25 cellular contexts compared by ENCODE assay signal in the genomic region with DNA sequence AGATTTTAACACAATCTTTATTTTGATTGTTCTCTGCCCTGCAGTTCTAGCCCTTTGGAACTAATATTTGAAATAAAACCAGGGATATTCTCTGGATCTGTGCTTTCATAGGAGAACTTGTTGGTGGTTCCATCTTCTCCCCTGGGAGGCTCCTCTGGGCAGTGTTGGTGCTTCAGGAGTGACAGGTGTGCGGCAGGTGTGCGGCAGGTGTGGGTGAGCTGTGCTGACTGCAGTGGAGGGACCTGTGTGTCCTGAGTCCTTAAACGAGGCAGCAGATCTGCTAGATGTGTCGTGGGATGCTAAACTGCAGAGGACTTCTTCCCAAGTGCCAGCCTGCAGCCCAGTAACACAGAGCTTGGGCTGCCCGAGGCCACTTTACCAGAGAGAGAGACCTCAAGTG.
DNase-seq lines count a peak whose midpoint lies in the region; ATAC-seq and TF ChIP-seq lines count a peak whose summit lies in the region.
"Had no signal": no experiment of that assay in that cellular context is flagged by ENCODE, and none has a peak within 500 bp of the region (broad histone marks: within the 10 kb centered on the region; RNA-seq: fewer than 3 reads in every experiment).

No MANE protein-coding gene starts in this region.

- POLR2A ChIA-PET in WTC11 (lab: Charles Lee) = no interaction called here

- peaks cover 14% of the 10 kb centered on the region for H3K27me3 Mint-ChIP-seq in WTC11 (ENCODE audit: low read depth)

- ATAC-seq in WTC11 = no peak
- ATAC-seq in left lobe of liver = no peak
- ATAC-seq in GM18873 (IDR thresholded peaks at IDR 0.05; ENCODE audit: low FRiP score, unreplicated experiment) = no peak
- ATAC-seq: activated CD8-positive, alpha-beta memory T cell treated with anti-CD3 and anti-CD28 coated beads, Interleukin-2, amount 10 ng/mL, durations not matched to agents 7 days and 5 days; left cardiac atrium; SK-N-SH treated with all-trans-retinoic acid at 6 μM for 48 hours had no signal

- H3K36me3 Mint-ChIP-seq in WTC11 = peaks cover 11% of the 10 kb centered on the region
- H3K36me3 Mint-ChIP-seq: activated CD8-positive, alpha-beta memory T cell treated with anti-CD3 and anti-CD28 coated beads, Interleukin-2, amount 10 ng/mL, durations not matched to agents 7 days and 5 days; activated naive CD4-positive, alpha-beta T cell treated with anti-CD3 and anti-CD28 coated beads, Interleukin-2, amount 10 ng/mL, durations not matched to agents 7 days and 5 days; naive B cell had no signal

- H3K4me1 Mint-ChIP-seq in WTC11 = peaks cover 7% of the 10 kb centered on the region
- H3K4me1 Mint-ChIP-seq: naive B cell had no signal

- H3K27ac Mint-ChIP-seq in WTC11 = peak overlapping the region; percentile 23; the same call in 1 of the 2 replicates
- H3K27ac Mint-ChIP-seq: activated CD8-positive, alpha-beta memory T cell treated with anti-CD3 and anti-CD28 coated beads, Interleukin-2, amount 10 ng/mL, durations not matched to agents 7 days and 5 days; activated naive CD4-positive, alpha-beta T cell treated with anti-CD3 and anti-CD28 coated beads, Interleukin-2, amount 10 ng/mL, durations not matched to agents 7 days and 5 days; naive B cell; T-helper 2 cell treated with Interferon-gamma antibody and Interleukin-4, amounts not matched to agents 5 μg/mL and 100 μg/mL, for 36 hours had no signal

- no peak for TF ChIP-seq CTCF in WTC11 (IDR thresholded peaks at IDR 0.05)

- H3K9me3 Mint-ChIP-seq in WTC11 = peaks cover 17% of the 10 kb centered on the region
- H3K9me3 Mint-ChIP-seq: activated naive CD4-positive, alpha-beta T cell treated with anti-CD3 and anti-CD28 coated beads, Interleukin-2, amount 10 ng/mL, durations not matched to agents 7 days and 5 days; naive B cell; T-helper 2 cell treated with Interferon-gamma antibody and Interleukin-4, amounts not matched to agents 5 μg/mL and 100 μg/mL, for 36 hours had no signal

- H3K4me3 Mint-ChIP-seq in WTC11 = no peak overlapping the region
- H3K4me3 Mint-ChIP-seq: activated CD8-positive, alpha-beta memory T cell treated with anti-CD3 and anti-CD28 coated beads, Interleukin-2, amount 10 ng/mL, durations not matched to agents 7 days and 5 days; activated naive CD4-positive, alpha-beta T cell treated with anti-CD3 and anti-CD28 coated beads, Interleukin-2, amount 10 ng/mL, durations not matched to agents 7 days and 5 days; naive B cell; T-helper 2 cell treated with Interferon-gamma antibody and Interleukin-4, amounts not matched to agents 5 μg/mL and 100 μg/mL, for 36 hours had no signal

- peak; percentile 46 for DNase-seq in DMS79 treated with DMSO at 0.1 percent for 48 hours (lab: John Stamatoyannopoulos, UW)
- peak; percentile 1 for DNase-seq in NCI-H1417 treated with DMSO at 0.1 percent for 48 hours (lab: John Stamatoyannopoulos, UW)
- peak; percentile 1 for DNase-seq in NCI-H2196 treated with DMSO at 0.1 percent for 48 hours (lab: John Stamatoyannopoulos, UW; ENCODE audit: unreplicated experiment)
- DNase-seq in WTC11 (ENCODE audit: low spot score) = no peak
- no peak for DNase-seq in nucleus accumbens (lab: John Stamatoyannopoulos, UW)
- DNase-seq in left lobe of liver (ENCODE audit: low spot score) = no peak
- no peak for DNase-seq in Ammon's horn (ENCODE audit: low spot score)
- DNase-seq: activated CD4-positive, alpha-beta T cell treated with anti-CD3 and anti-CD28 coated beads, Interleukin-2, amount 50 U/mL, for 1 hour; activated CD8-positive, alpha-beta memory T cell treated with anti-CD3 and anti-CD28 coated beads, Interleukin-2, amount 10 ng/mL, durations not matched to agents 7 days and 5 days; activated naive CD4-positive, alpha-beta T cell treated with anti-CD3 and anti-CD28 coated beads, Interleukin-2, amount 10 ng/mL, durations not matched to agents 7 days and 5 days; amygdala; effector CD4-positive, alpha-beta T cell; erythroblast; foreskin fibroblast; GDM1; left cardiac atrium; mesendoderm; naive B cell; NCI-H446 treated with DMSO at 0.1 percent for 48 hours; substantia nigra; upper lobe of left lung; WERI-Rb-1 had no signal

- CTCF ChIA-PET in WTC11 (lab: Charles Lee) = interaction anchor here (0.7 to 1.0 kb wide), 2 partner anchors 59 to 191 kb away, joined by 3 read pairs; no protein-coding TSS in a partner anchor

TF ChIP-seq in WTC11, 78 proteins besides CTCF, POLR2A, EP300 and RAD21 (continues in another document):
- TF ChIP-seq ZNF396 (CRISPR knock-in tag; IDR thresholded peaks at IDR 0.05; ENCODE audit: borderline replicate concordance) = no peak
- TF ChIP-seq IRF2 (CRISPR knock-in tag; IDR thresholded peaks at IDR 0.05; ENCODE audit: borderline replicate concordance, low read depth) = no peak
- TF ChIP-seq, protein P1, sequence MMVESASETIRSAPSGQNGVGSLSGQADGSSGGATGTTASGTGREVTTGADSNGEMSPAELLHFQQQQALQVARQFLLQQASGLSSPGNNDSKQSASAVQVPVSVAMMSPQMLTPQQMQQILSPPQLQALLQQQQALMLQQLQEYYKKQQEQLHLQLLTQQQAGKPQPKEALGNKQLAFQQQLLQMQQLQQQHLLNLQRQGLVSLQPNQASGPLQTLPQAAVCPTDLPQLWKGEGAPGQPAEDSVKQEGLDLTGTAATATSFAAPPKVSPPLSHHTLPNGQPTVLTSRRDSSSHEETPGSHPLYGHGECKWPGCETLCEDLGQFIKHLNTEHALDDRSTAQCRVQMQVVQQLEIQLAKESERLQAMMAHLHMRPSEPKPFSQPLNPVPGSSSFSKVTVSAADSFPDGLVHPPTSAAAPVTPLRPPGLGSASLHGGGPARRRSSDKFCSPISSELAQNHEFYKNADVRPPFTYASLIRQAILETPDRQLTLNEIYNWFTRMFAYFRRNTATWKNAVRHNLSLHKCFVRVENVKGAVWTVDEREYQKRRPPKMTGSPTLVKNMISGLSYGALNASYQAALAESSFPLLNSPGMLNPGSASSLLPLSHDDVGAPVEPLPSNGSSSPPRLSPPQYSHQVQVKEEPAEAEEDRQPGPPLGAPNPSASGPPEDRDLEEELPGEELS (CRISPR knock-in tag; IDR thresholded peaks at IDR 0.05) = no peak
- TF ChIP-seq ZNF138 (CRISPR knock-in tag; conservative IDR thresholded peaks at IDR 0.05) = no peak
- TF ChIP-seq JAZF1 (CRISPR knock-in tag; IDR thresholded peaks at IDR 0.05) = no peak
- TF ChIP-seq ZNF512 (CRISPR knock-in tag; IDR thresholded peaks at IDR 0.05; ENCODE audit: borderline replicate concordance) = no peak
- no peak for TF ChIP-seq USF1 (CRISPR knock-in tag; IDR thresholded peaks at IDR 0.05)
- TF ChIP-seq ZNF219 (CRISPR knock-in tag; IDR thresholded peaks at IDR 0.05; ENCODE audit: borderline replicate concordance) = no peak
- TF ChIP-seq ZNF416 (CRISPR knock-in tag; IDR thresholded peaks at IDR 0.05) = no peak
- TF ChIP-seq ZNF423 (CRISPR knock-in tag; IDR thresholded peaks at IDR 0.05) = no peak
- TF ChIP-seq, protein P2, sequence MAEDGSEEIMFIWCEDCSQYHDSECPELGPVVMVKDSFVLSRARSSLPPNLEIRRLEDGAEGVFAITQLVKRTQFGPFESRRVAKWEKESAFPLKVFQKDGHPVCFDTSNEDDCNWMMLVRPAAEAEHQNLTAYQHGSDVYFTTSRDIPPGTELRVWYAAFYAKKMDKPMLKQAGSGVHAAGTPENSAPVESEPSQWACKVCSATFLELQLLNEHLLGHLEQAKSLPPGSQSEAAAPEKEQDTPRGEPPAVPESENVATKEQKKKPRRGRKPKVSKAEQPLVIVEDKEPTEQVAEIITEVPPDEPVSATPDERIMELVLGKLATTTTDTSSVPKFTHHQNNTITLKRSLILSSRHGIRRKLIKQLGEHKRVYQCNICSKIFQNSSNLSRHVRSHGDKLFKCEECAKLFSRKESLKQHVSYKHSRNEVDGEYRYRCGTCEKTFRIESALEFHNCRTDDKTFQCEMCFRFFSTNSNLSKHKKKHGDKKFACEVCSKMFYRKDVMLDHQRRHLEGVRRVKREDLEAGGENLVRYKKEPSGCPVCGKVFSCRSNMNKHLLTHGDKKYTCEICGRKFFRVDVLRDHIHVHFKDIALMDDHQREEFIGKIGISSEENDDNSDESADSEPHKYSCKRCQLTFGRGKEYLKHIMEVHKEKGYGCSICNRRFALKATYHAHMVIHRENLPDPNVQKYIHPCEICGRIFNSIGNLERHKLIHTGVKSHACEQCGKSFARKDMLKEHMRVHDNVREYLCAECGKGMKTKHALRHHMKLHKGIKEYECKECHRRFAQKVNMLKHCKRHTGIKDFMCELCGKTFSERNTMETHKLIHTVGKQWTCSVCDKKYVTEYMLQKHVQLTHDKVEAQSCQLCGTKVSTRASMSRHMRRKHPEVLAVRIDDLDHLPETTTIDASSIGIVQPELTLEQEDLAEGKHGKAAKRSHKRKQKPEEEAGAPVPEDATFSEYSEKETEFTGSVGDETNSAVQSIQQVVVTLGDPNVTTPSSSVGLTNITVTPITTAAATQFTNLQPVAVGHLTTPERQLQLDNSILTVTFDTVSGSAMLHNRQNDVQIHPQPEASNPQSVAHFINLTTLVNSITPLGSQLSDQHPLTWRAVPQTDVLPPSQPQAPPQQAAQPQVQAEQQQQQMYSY (CRISPR knock-in tag; IDR thresholded peaks at IDR 0.05) = no peak

Comparison
In these comparisons a context has a peak if more than half of its experiments do, and no peak if none do; other contexts are left out.
1. DNase-seq: peak in DMS79 treated with DMSO at 0.1 percent for 48 hours (single experiment), NCI-H1417 treated with DMSO at 0.1 percent for 48 hours (single experiment) and NCI-H2196 treated with DMSO at 0.1 percent for 48 hours (single experiment); none in WTC11 (single experiment), nucleus accumbens (0 of 56), left lobe of liver (single experiment) and Ammon's horn (single experiment).